1 cellular context compared by ENCODE assay signal in the genomic region with DNA sequence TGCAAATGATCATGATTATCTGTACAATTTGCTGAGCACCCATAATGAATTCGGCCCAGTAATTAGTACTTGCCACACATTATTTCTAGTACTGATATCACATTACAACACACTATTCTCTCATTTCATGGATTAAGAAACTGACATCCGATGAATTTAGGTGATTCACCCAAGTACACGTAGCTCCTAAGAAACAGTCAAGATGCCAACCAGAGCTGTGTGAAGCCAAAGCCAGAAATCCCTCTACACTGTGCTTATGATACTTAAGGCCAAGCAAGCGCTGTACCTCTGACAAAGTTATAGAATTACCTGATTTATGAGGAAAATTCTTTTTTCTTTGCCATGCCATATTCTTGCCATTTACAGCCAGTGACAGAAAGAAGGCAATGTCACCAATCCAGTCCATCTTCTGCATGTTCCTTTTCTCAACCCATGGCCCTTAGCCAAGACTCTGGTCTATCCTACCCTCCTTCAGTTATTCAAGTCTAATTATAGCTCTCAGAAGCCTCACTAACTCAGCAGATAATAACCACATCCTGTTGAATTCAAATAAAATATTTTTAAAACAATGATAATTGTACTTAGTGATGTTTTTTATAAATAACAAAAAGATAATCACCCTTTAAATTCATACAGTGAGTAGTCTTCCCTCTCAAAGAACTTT.
TF ChIP-seq lines count a peak whose summit lies in the region.

No MANE protein-coding gene starts in this region.

TF ChIP-seq in SK-N-SH treated with all-trans-retinoic acid at 6 μM for 48 hours, 23 proteins besides CTCF, POLR2A, EP300 and RAD21 (continued from another document):
- TF ChIP-seq, protein P1, sequence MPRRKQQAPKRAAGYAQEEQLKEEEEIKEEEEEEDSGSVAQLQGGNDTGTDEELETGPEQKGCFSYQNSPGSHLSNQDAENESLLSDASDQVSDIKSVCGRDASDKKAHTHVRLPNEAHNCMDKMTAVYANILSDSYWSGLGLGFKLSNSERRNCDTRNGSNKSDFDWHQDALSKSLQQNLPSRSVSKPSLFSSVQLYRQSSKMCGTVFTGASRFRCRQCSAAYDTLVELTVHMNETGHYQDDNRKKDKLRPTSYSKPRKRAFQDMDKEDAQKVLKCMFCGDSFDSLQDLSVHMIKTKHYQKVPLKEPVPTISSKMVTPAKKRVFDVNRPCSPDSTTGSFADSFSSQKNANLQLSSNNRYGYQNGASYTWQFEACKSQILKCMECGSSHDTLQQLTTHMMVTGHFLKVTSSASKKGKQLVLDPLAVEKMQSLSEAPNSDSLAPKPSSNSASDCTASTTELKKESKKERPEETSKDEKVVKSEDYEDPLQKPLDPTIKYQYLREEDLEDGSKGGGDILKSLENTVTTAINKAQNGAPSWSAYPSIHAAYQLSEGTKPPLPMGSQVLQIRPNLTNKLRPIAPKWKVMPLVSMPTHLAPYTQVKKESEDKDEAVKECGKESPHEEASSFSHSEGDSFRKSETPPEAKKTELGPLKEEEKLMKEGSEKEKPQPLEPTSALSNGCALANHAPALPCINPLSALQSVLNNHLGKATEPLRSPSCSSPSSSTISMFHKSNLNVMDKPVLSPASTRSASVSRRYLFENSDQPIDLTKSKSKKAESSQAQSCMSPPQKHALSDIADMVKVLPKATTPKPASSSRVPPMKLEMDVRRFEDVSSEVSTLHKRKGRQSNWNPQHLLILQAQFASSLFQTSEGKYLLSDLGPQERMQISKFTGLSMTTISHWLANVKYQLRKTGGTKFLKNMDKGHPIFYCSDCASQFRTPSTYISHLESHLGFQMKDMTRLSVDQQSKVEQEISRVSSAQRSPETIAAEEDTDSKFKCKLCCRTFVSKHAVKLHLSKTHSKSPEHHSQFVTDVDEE (CRISPR knock-in tag; IDR thresholded peaks at IDR 0.05), result no peak
- TF ChIP-seq TOX (CRISPR knock-in tag; IDR thresholded peaks at IDR 0.05; ENCODE audit: borderline replicate concordance), result no peak
- no peak for TF ChIP-seq ZC3H10 (CRISPR knock-in tag; IDR thresholded peaks at IDR 0.05)
- no peak for TF ChIP-seq TCF4 (CRISPR knock-in tag; IDR thresholded peaks at IDR 0.05; ENCODE audit: borderline replicate concordance)
